In the genomic region with DNA sequence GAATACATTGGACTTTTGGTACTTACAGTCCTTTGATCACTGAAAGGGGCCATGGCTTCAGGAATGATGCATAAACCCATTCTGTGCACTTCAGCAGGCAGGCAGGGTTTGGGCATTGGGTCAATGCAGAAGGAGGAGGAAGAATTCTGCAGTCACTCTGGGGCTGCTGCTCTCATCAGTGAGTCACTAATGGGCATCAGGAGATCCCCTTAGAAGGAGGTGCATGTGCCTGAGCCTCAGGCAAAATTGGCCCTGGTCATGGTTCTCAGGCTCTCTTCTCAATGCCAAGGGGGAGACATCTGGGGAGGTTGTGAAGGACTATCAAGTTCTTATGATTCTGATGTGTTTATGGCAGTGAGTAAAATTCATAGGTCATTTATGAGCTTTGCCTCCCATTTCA, we compare ENCODE assay signal across 25 cellular contexts. TPM values are rescaled to one million over a fixed set of nuclear protein-coding genes. Genes with fewer than 3 reads are reported as not detected.
A peak's percentile ranks its signal among the peaks of the same experiment; 100 is the strongest.
DNase-seq lines count a peak whose midpoint lies in the region; ATAC-seq and TF ChIP-seq lines count a peak whose summit lies in the region.
"Had no signal": no experiment of that assay in that cellular context is flagged by ENCODE, and none has a peak within 500 bp of the region (broad histone marks: within the 10 kb centered on the region; RNA-seq: fewer than 3 reads in every experiment).

No MANE protein-coding gene starts in this region.

- H3K27me3 Mint-ChIP-seq in endodermal cell (ENCODE audit: insufficient read depth), result peaks cover 77% of the 10 kb centered on the region
- no peaks in the 10 kb centered on the region for H3K27me3 Mint-ChIP-seq in activated CD4-positive, alpha-beta memory T cell treated with anti-CD3 and anti-CD28 coated beads, Interleukin-2, amount 10 ng/mL, durations not matched to agents 7 days and 5 days

- H3K9ac ChIP-seq in endodermal cell (ENCODE audit: extremely low read depth, low read length, poor library complexity, severe bottlenecking), result no peak overlapping the region
- H3K9ac ChIP-seq: BLaER1 had no signal

- ATAC-seq in HG02678 (IDR thresholded peaks at IDR 0.05; ENCODE audit: unreplicated experiment) (no peak), HG03342 (IDR thresholded peaks at IDR 0.05; ENCODE audit: unreplicated experiment) (no peak)
- ATAC-seq: natural killer cell treated with Interleukin-12 subunit alpha and Interleukin-12 subunit beta and Interleukin-15 and Interleukin-18, amount 100 ng/mL, for 72 hours had no signal

- peaks cover 6% of the 10 kb centered on the region for H3K4me1 ChIP-seq in endodermal cell (ENCODE audit: control insufficient read depth, insufficient read depth, low read length)
- H3K4me1 ChIP-seq: BLaER1, transverse colon had no signal

- no peaks in the 10 kb centered on the region for H3K36me3 ChIP-seq in endodermal cell (ENCODE audit: control insufficient read depth, insufficient read depth, low read length)
- H3K36me3 ChIP-seq: BLaER1, transverse colon had no signal

- H3K9me3 ChIP-seq in endodermal cell (ENCODE audit: control insufficient read depth, low read length), result no peaks in the 10 kb centered on the region
- H3K9me3 ChIP-seq: BLaER1, transverse colon had no signal

- POLR2A ChIA-PET in activated CD4-positive, alpha-beta memory T cell treated with anti-CD3 and anti-CD28 coated beads, Interleukin-2, amount 10 ng/mL, durations not matched to agents 7 days and 5 days (lab: Charles Lee), result no interaction called here

- H3K9me3 Mint-ChIP-seq in endodermal cell, result no peaks in the 10 kb centered on the region
- no peaks in the 10 kb centered on the region for H3K9me3 Mint-ChIP-seq in activated CD4-positive, alpha-beta memory T cell treated with anti-CD3 and anti-CD28 coated beads, Interleukin-2, amount 10 ng/mL, durations not matched to agents 7 days and 5 days
- H3K9me3 Mint-ChIP-seq: natural killer cell treated with Interleukin-12 subunit alpha and Interleukin-12 subunit beta and Interleukin-15 and Interleukin-18, amount 100 ng/mL, for 72 hours had no signal

- H3K27ac Mint-ChIP-seq in endodermal cell, result no peak overlapping the region
- H3K27ac Mint-ChIP-seq in activated CD4-positive, alpha-beta memory T cell treated with anti-CD3 and anti-CD28 coated beads, Interleukin-2, amount 10 ng/mL, durations not matched to agents 7 days and 5 days, result no peak overlapping the region
- H3K27ac Mint-ChIP-seq: natural killer cell treated with Interleukin-12 subunit alpha and Interleukin-12 subunit beta and Interleukin-15 and Interleukin-18, amount 100 ng/mL, for 72 hours; progenitor cell of endocrine pancreas had no signal

- no peaks in the 10 kb centered on the region for H3K36me3 Mint-ChIP-seq in endodermal cell (ENCODE audit: low read depth)
- no peaks in the 10 kb centered on the region for H3K36me3 Mint-ChIP-seq in activated CD4-positive, alpha-beta memory T cell treated with anti-CD3 and anti-CD28 coated beads, Interleukin-2, amount 10 ng/mL, durations not matched to agents 7 days and 5 days (ENCODE audit: low read depth)
- H3K36me3 Mint-ChIP-seq: natural killer cell treated with Interleukin-12 subunit alpha and Interleukin-12 subunit beta and Interleukin-15 and Interleukin-18, amount 100 ng/mL, for 72 hours had no signal

- CTCF ChIA-PET in activated CD4-positive, alpha-beta memory T cell treated with anti-CD3 and anti-CD28 coated beads, Interleukin-2, amount 10 ng/mL, durations not matched to agents 7 days and 5 days (lab: Charles Lee), result no interaction called here

- no peak overlapping the region for H3K4me3 ChIP-seq in endodermal cell (ENCODE audit: low read length)
- H3K4me3 ChIP-seq: BLaER1, K562, transverse colon had no signal

- DNase-seq in Caki2 (ENCODE audit: low read depth) (peak; percentile 8), NCI-H226 (peak; percentile 32), endodermal cell (peak; percentile 13), kidney tubule cell (ENCODE audit: low spot score) (peak; percentile 70), NCI-H526 (lab: John Stamatoyannopoulos, UW) (no peak)
- DNase-seq in activated CD4-positive, alpha-beta memory T cell treated with anti-CD3 and anti-CD28 coated beads, Interleukin-2, amount 10 ng/mL, durations not matched to agents 7 days and 5 days, result no peak
- DNase-seq: activated CD4-positive, alpha-beta T cell treated with anti-CD3 and anti-CD28 coated beads, Interleukin-2, amount 50 U/mL, for 1 hour; activated effector memory CD4-positive, alpha-beta T cell treated with anti-CD3 and anti-CD28 coated beads, Interleukin-2, amount 50 U/mL, for 16 hours; central memory CD4-positive, alpha-beta T cell; effector CD8-positive, alpha-beta T cell; HCEC 1CT; NCI-H1048; NCI-H2029 treated with DMSO at 0.1 percent for 48 hours; NCI-H510A; stimulated activated CD4-positive, alpha-beta T cell treated with anti-CD3 and anti-CD28 coated beads, Interleukin-2, amount 100 ng/mL, for 24 hours; stimulated activated naive CD4-positive, alpha-beta T cell treated with Interleukin-2 at 50 U/mL for 16 hours; transverse colon had no signal

- H3K4me3 Mint-ChIP-seq in endodermal cell, result no peak overlapping the region
- no peak overlapping the region for H3K4me3 Mint-ChIP-seq in activated CD4-positive, alpha-beta memory T cell treated with anti-CD3 and anti-CD28 coated beads, Interleukin-2, amount 10 ng/mL, durations not matched to agents 7 days and 5 days
- H3K4me3 Mint-ChIP-seq: natural killer cell treated with Interleukin-12 subunit alpha and Interleukin-12 subunit beta and Interleukin-15 and Interleukin-18, amount 100 ng/mL, for 72 hours had no signal

- no peak overlapping the region for H3K27ac ChIP-seq in endodermal cell (ENCODE audit: low read depth, low read length)
- H3K27ac ChIP-seq: BLaER1, transverse colon had no signal

- no peak for TF ChIP-seq CTCF in endodermal cell (conservative IDR thresholded peaks at IDR 0.05)

- H3K4me1 Mint-ChIP-seq in endodermal cell, result peaks cover 14% of the 10 kb centered on the region
- H3K4me1 Mint-ChIP-seq in activated CD4-positive, alpha-beta memory T cell treated with anti-CD3 and anti-CD28 coated beads, Interleukin-2, amount 10 ng/mL, durations not matched to agents 7 days and 5 days, result no peaks in the 10 kb centered on the region

- in situ Hi-C loops in Caki2 (cut with HindIII; ENCODE audit: low pct_unique_long_range_greater_than_20kb, low sequenced_read_pairs), result no loop called here

- no peaks in the 10 kb centered on the region for H3K27me3 ChIP-seq in endodermal cell (ENCODE audit: control insufficient read depth, insufficient read depth, low read length, poor library complexity, severe bottlenecking)
- H3K27me3 ChIP-seq: BLaER1, transverse colon had no signal

RNA-seq across cellular contexts. Expression of a gene that starts 52.0 kb away (rescaled TPM):
- not detected in 2 replicates for total RNA-seq in Caki2 (2014; rRNA removed; shearing (Covaris generic); ENCODE audit: low replicate concordance)
- not detected for total RNA-seq in endodermal cell
- polyA plus RNA-seq in endodermal cell (2013, experiment 1 of 2), result not detected
- not detected for polyA plus RNA-seq in endodermal cell (2013, experiment 2 of 2)
- not detected for total RNA-seq in activated CD4-positive, alpha-beta memory T cell treated with anti-CD3 and anti-CD28 coated beads, Interleukin-2, amount 10 ng/mL, durations not matched to agents 7 days and 5 days
- total RNA-seq: K562; natural killer cell treated with Interleukin-12 subunit alpha and Interleukin-12 subunit beta and Interleukin-15 and Interleukin-18, amount 100 ng/mL, for 72 hours; skeletal muscle tissue; transverse colon had no signal
- polyA plus RNA-seq: adipose tissue, K562 had no signal

Comparison
In these comparisons a context has a peak if more than half of its experiments do, and no peak if none do; other contexts are left out.
1. DNase-seq: peak in Caki2 (single experiment), NCI-H226 (single experiment), endodermal cell (single experiment) and kidney tubule cell (single experiment); none in activated CD4-positive, alpha-beta memory T cell treated with anti-CD3 and anti-CD28 coated beads, Interleukin-2, amount 10 ng/mL, durations not matched to agents 7 days and 5 days (single experiment) and NCI-H526 (0 of 2).